Comparison of ENCODE assay signal across 1 cellular context in the genomic region with DNA sequence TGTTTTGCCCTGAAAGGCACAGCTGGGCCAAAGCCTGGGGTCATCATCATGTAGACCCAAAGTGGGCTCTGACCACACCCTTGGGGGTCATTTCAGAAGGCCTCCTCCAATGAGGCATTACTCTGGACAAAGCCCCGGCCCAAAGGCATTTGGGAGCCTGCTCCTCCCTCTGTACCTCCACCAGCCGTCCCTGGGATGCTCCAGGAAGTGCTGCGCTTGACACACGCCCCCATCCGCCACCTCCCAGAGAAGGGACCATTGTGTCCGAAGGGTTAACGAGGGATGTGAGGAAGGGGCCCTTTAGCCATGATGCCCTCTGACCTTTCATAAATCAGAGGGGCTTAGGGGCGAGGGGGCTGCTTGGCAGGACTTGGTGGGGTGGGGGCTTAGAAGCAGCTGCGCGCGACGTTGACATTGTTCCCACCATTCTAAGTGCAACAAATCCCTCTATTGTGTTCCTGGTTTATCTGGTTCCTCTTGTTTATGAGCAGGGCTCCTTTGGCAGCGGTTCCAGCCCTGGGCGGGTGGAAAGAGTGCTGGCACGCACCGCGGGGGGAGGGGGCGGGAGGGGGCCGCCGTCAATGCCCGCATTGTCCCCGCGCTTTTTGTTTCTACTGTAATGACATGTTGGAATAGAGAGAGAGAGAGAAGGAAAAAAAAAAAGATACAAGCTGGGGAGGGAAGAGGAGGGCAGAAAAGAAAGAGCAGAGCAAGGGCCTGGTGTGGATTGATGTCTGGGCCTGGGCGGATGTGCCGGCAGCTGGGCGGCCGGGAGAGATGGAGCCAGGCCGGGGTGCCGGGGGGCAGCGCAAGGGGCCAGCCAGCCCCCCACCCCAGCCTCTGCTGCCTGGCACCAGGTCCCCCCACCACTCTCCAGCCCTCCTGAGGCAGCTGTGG.
TF ChIP-seq lines count a peak whose summit lies in the region.

No MANE protein-coding gene starts in this region.

TF ChIP-seq in WTC11, 78 proteins besides CTCF, POLR2A, EP300 and RAD21 (continued from another document):
- TF ChIP-seq ATF6 (CRISPR knock-in tag; IDR thresholded peaks at IDR 0.05) (no peak), GABPB1 (CRISPR knock-in tag; IDR thresholded peaks at IDR 0.05) (no peak), OVOL2 (CRISPR knock-in tag; IDR thresholded peaks at IDR 0.05; ENCODE audit: borderline replicate concordance) (no peak), MLX (CRISPR knock-in tag; IDR thresholded peaks at IDR 0.05) (no peak), CDX4 (CRISPR knock-in tag; IDR thresholded peaks at IDR 0.05; ENCODE audit: borderline replicate concordance) (no peak), RORB (CRISPR knock-in tag; IDR thresholded peaks at IDR 0.05) (no peak), SMAD4 (CRISPR knock-in tag; IDR thresholded peaks at IDR 0.05) (no peak), ZNF671 (CRISPR knock-in tag; IDR thresholded peaks at IDR 0.05) (no peak)
- TF ChIP-seq, protein P1, sequence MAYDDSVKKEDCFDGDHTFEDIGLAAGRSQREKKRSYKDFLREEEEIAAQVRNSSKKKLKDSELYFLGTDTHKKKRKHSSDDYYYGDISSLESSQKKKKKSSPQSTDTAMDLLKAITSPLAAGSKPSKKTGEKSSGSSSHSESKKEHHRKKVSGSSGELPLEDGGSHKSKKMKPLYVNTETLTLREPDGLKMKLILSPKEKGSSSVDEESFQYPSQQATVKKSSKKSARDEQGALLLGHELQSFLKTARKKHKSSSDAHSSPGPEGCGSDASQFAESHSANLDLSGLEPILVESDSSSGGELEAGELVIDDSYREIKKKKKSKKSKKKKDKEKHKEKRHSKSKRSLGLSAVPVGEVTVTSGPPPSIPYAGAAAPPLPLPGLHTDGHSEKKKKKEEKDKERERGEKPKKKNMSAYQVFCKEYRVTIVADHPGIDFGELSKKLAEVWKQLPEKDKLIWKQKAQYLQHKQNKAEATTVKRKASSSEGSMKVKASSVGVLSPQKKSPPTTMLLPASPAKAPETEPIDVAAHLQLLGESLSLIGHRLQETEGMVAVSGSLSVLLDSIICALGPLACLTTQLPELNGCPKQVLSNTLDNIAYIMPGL (CRISPR knock-in tag; IDR thresholded peaks at IDR 0.05), result no peak
- TF ChIP-seq, protein P2, sequence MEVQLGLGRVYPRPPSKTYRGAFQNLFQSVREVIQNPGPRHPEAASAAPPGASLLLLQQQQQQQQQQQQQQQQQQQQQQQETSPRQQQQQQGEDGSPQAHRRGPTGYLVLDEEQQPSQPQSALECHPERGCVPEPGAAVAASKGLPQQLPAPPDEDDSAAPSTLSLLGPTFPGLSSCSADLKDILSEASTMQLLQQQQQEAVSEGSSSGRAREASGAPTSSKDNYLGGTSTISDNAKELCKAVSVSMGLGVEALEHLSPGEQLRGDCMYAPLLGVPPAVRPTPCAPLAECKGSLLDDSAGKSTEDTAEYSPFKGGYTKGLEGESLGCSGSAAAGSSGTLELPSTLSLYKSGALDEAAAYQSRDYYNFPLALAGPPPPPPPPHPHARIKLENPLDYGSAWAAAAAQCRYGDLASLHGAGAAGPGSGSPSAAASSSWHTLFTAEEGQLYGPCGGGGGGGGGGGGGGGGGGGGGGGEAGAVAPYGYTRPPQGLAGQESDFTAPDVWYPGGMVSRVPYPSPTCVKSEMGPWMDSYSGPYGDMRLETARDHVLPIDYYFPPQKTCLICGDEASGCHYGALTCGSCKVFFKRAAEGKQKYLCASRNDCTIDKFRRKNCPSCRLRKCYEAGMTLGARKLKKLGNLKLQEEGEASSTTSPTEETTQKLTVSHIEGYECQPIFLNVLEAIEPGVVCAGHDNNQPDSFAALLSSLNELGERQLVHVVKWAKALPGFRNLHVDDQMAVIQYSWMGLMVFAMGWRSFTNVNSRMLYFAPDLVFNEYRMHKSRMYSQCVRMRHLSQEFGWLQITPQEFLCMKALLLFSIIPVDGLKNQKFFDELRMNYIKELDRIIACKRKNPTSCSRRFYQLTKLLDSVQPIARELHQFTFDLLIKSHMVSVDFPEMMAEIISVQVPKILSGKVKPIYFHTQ (CRISPR knock-in tag; IDR thresholded peaks at IDR 0.05), result no peak
